Comparison of ENCODE assay signal across 8 cellular contexts in the genomic region with DNA sequence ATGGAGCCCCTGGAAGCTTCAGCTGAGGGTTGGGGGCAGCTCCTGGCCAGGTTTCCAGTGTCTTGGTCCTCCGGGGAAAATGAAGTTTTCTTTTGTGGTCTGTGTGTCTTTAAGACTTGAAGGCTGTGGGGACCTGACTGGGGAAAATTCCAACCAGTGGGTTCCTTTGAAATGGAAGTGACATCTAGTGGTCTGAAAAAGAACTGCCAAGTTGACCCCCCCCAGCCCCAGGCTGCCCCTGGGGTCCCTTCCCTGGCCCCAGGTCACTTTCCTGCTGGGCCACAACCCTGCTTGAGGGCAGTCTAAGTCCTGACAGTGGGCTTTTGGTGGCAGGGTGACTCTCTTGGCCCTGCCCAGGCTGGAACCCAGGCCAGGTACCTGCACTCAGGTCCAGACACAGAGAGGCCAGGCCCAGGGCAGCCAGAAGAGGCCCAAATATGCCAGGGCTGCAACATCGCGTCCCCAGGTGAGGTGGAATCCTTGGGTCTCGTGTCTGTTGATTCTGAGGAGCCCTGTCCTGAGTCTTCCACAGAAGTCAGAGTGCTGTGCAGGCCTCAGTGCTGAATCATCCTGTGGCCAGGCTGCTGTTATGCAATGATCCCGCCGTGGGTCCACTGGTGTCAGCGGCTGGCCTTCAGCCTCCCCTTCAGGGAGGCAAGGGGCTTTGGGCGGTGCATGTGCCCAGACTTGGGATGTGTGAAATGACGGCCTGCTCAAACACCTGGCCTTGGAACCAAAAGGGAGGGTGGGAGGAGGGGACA.
A peak's percentile ranks its signal among the peaks of the same experiment; 100 is the strongest.
DNase-seq lines count a peak whose midpoint lies in the region; ATAC-seq and TF ChIP-seq lines count a peak whose summit lies in the region.

No MANE protein-coding gene starts in this region.

- H3K36me3 ChIP-seq in PC-9 (ENCODE audit: low read depth) = no peaks in the 10 kb centered on the region
- H3K36me3 ChIP-seq in neural progenitor cell = no peaks in the 10 kb centered on the region

- no peaks in the 10 kb centered on the region for H3K36me3 Mint-ChIP-seq in neural progenitor cell

- peak overlapping the region; percentile 10 for H3K4me3 Mint-ChIP-seq in neural progenitor cell

- H3F3A ChIP-seq in PC-9 (ENCODE audit: insufficient read depth, low read depth) = peaks cover 17% of the 10 kb centered on the region
- H3F3A ChIP-seq in neural progenitor cell (ENCODE audit: low read depth) = peaks cover 16% of the 10 kb centered on the region

- TF ChIP-seq POLR2A in erythroblast (IDR thresholded peaks at IDR 0.05; ENCODE audit: low read length) = no peak

- CTCF ChIA-PET in AG04449 (lab: Yijun Ruan, JAX) = interaction anchor here (0.6 to 2.8 kb wide), 9 partner anchors 8 to 213 kb away, joined by 3 to 19 read pairs (median 3); no protein-coding TSS in a partner anchor
- CTCF ChIA-PET in PC-9 (lab: Charles Lee) = interaction anchor here (0.6 to 1.2 kb wide), 4 partner anchors 47 to 241 kb away, joined by 3 read pairs; no protein-coding TSS in a partner anchor

- H3K9ac ChIP-seq in neural progenitor cell = no peak overlapping the region

- peak overlapping the region; percentile 64 for H3K4me2 ChIP-seq in PC-9
- H3K4me2 ChIP-seq in neural progenitor cell = peak overlapping the region; percentile 15

- H2AFZ ChIP-seq in PC-9 (peak overlapping the region; percentile 49; the same call in 1 of the 2 replicates), neural progenitor cell (replicated peaks) (no peak overlapping the region)

- TF ChIP-seq CTCF in AG04449 (IDR thresholded peaks at IDR 0.05; ENCODE audit: insufficient read depth, low read length, missing control alignments) (peak; percentile 43), GM12872 (IDR thresholded peaks at IDR 0.05; ENCODE audit: insufficient read depth, low read depth, low read length) (peak; percentile 57; the same call in 2 of the 3 replicates), PC-9 (conservative IDR thresholded peaks at IDR 0.05) (peak; percentile 85), neural progenitor cell (IDR thresholded peaks at IDR 0.05) (peak; percentile 65)

- H3K27ac ChIP-seq in PC-9 = peak overlapping the region; percentile 73
- no peak overlapping the region for H3K27ac ChIP-seq in neural progenitor cell

- POLR2A ChIA-PET in AG04449 (lab: Yijun Ruan, JAX) (no interaction called here), PC-9 (lab: Charles Lee; ENCODE audit: unreplicated experiment) (no interaction called here)

- ATAC-seq in HG02623 (IDR thresholded peaks at IDR 0.05; ENCODE audit: unreplicated experiment) (no peak), GM21576 (IDR thresholded peaks at IDR 0.05; ENCODE audit: unreplicated experiment) (no peak)

- H4K20me1 ChIP-seq in PC-9 (ENCODE audit: insufficient read depth) (no peaks in the 10 kb centered on the region), neural progenitor cell (ENCODE audit: low read depth) (no peaks in the 10 kb centered on the region)

- peaks cover 7% of the 10 kb centered on the region for H3K27me3 Mint-ChIP-seq in neural progenitor cell (ENCODE audit: insufficient read depth, low read depth)

- peak; percentile 41 for DNase-seq in AG04449 (ENCODE audit: low read depth, low spot score)
- peak; percentile 39 to 57 for DNase-seq in PC-9
- DNase-seq in erythroblast (lab: John Stamatoyannopoulos, UW) = peak; percentile 69 to 74
- peak; percentile 69 for DNase-seq in neural progenitor cell (ENCODE audit: low spot score)
- no peak for DNase-seq in NCI-H1048 (lab: John Stamatoyannopoulos, UW)

- H3K27ac Mint-ChIP-seq in neural progenitor cell = peak overlapping the region; percentile 29

- H3K9me2 ChIP-seq in PC-9 (ENCODE audit: insufficient read depth) = no peaks in the 10 kb centered on the region

- H3K9me3 ChIP-seq in PC-9 (ENCODE audit: insufficient read depth, low read depth) = no peaks in the 10 kb centered on the region
- H3K9me3 ChIP-seq in neural progenitor cell (ENCODE audit: low read depth) = no peaks in the 10 kb centered on the region

- no peaks in the 10 kb centered on the region for H3K9me3 Mint-ChIP-seq in neural progenitor cell

- H3K27me3 ChIP-seq in PC-9 (ENCODE audit: insufficient read depth, low read depth) (no peaks in the 10 kb centered on the region), neural progenitor cell (no peaks in the 10 kb centered on the region)

- peaks cover 45% of the 10 kb centered on the region for H3K4me1 Mint-ChIP-seq in neural progenitor cell

- intact Hi-C loops in PC-9 (cut with micrococcal nuclease; ENCODE audit: unreplicated experiment) = loop anchor here (1.0 to 10.0 kb wide), 4 partner anchors 65 to 237 kb away; no protein-coding TSS in a partner anchor

- H3K4me1 ChIP-seq in PC-9 (replicated peaks; ENCODE audit: insufficient read depth) (peaks cover 36% of the 10 kb centered on the region), neural progenitor cell (peaks cover 47% of the 10 kb centered on the region)

- BruUV-seq in PC-9 (replicated peaks; lab: Mats Ljungman, UMichigan) = no TSS peak

- H3K79me2 ChIP-seq in PC-9 (ENCODE audit: low read depth) (no peaks in the 10 kb centered on the region), neural progenitor cell (ENCODE audit: low read depth) (no peaks in the 10 kb centered on the region)

- H3K4me3 ChIP-seq in AG04449 (ENCODE audit: low read depth, low read length) (no peak overlapping the region), PC-9 (no peak overlapping the region; the same call in 1 of the 2 replicates), neural progenitor cell (no peak overlapping the region)
